In the genomic region with DNA sequence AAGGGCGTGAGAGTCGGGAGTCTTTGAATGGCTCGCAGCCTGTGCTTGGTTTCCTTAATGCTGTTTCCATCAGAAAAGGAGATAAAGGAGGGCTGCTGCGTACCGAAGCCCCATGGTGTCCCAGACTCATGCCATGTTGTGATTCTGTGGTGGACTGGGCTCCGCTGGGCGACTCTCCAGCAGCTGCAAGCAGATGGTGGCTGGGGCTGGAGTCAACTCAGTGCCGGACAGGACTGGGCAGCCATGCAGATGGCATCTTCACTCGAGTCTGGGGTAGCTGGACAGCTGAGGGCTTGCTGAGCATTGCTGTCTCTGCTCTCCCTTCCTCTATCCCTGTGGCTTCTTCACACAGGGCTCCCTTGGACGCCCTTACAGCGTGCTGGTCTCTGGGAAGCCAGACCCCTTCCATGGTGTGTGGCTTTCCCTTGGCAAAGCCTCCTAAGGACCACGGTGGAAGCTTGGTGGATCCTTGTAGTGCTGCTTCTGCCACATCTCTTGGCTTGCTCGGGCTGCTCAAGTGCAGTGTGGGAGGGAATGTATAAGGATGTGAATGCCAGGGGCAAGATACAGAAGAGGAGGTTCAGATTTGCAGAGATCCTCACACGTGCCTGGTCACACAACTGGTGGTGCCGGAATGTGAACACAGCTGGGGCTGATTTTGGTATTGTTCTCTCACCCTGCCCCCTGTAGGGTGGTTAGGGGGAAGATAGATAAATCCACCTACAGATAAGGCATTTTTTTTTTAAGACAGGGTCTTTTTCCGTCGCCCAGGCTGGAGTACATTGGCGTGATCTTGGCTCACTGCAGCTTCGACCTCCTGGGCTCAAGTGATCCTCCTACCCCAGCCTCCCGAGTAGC, we compare ENCODE assay signal across 24 cellular contexts. TPM values are rescaled to one million over a fixed set of nuclear protein-coding genes. Genes with fewer than 3 reads are reported as not detected.
DNase-seq lines count a peak whose midpoint lies in the region; ATAC-seq, FAIRE-seq and TF ChIP-seq lines count a peak whose summit lies in the region.
"Had no signal": no experiment of that assay in that cellular context is flagged by ENCODE, and none has a peak within 500 bp of the region (broad histone marks: within the 10 kb centered on the region; RNA-seq: fewer than 3 reads in every experiment).

No MANE protein-coding gene starts in this region.

- ATAC-seq in activated T-cell treated with anti-CD3 and anti-CD28 coated beads, Interleukin-2, amount 50 U/mL, for 72 hours (replicated peaks in 1 of 2), result no peak
- ATAC-seq in GM23338, result peak; percentile 25; the same call in 2 of the 3 replicates
- ATAC-seq: CD8-positive, alpha-beta T cell; left cardiac atrium had no signal

- no peaks in the 10 kb centered on the region for H3K9me3 ChIP-seq in effector memory CD4-positive, alpha-beta T cell (ENCODE audit: control insufficient read depth, low read length)
- H3K9me3 ChIP-seq: testis had no signal

- H3K36me3 ChIP-seq in GM23338 (ENCODE audit: insufficient read depth), result no peaks in the 10 kb centered on the region
- H3K36me3 ChIP-seq in effector memory CD4-positive, alpha-beta T cell (ENCODE audit: control insufficient read depth, insufficient read depth, low read length), result no peaks in the 10 kb centered on the region

- peaks cover 51% of the 10 kb centered on the region for H3K36me3 Mint-ChIP-seq in activated T-cell treated with anti-CD3 and anti-CD28 coated beads, Interleukin-2, amount 50 U/mL, for 24 hours (ENCODE audit: low read depth)
- H3K36me3 Mint-ChIP-seq in activated T-cell treated with anti-CD3 and anti-CD28 coated beads, Interleukin-2, amount 50 U/mL, for 72 hours (ENCODE audit: insufficient read depth in 2 of 2), result peaks cover 0 to 4% of the 10 kb centered on the region in 2 donors
- H3K36me3 Mint-ChIP-seq in GM23338 (ENCODE audit: low read depth) (peaks cover 29% of the 10 kb centered on the region), progenitor cell of endocrine pancreas (ENCODE audit: insufficient read depth) (no peaks in the 10 kb centered on the region)
- H3K36me3 Mint-ChIP-seq in activated T-helper 1 cell treated with anti-CD3 and anti-CD28 coated beads, Interleukin-12 subunit alpha, Interleukin-12 subunit beta, Interleukin-2, Interleukin-4 antibody, amounts not matched to agents 30 ng/mL and 10 ng/mL and 1 ng/mL, durations not matched to agents 14 hours and 24 hours and 36 hours (ENCODE audit: low read depth), result peaks cover 8% of the 10 kb centered on the region

- no peaks in the 10 kb centered on the region; the same call in 1 of the 2 replicates for H3K4me1 ChIP-seq in GM23338 (ENCODE audit: insufficient read depth)
- peaks cover 8% of the 10 kb centered on the region for H3K4me1 ChIP-seq in effector memory CD4-positive, alpha-beta T cell (ENCODE audit: control insufficient read depth, insufficient read depth, low read length, poor library complexity, severe bottlenecking)
- H3K4me1 ChIP-seq: testis had no signal

- H3K27me3 ChIP-seq in GM23338 (ENCODE audit: insufficient read depth), result no peaks in the 10 kb centered on the region
- H3K27me3 ChIP-seq in effector memory CD4-positive, alpha-beta T cell (replicated peaks; ENCODE audit: control insufficient read depth, insufficient read depth, low read length, poor library complexity, severe bottlenecking), result no peaks in the 10 kb centered on the region
- H3K27me3 ChIP-seq: testis had no signal

- H3K9me3 Mint-ChIP-seq in activated T-cell treated with anti-CD3 and anti-CD28 coated beads, Interleukin-2, amount 50 U/mL, for 24 hours, result no peaks in the 10 kb centered on the region
- no peaks in the 10 kb centered on the region for H3K9me3 Mint-ChIP-seq in activated T-cell treated with anti-CD3 and anti-CD28 coated beads, Interleukin-2, amount 50 U/mL, for 72 hours
- H3K9me3 Mint-ChIP-seq in GM23338, result no peaks in the 10 kb centered on the region; the same call in 2 of the 3 replicates
- peaks cover 4% of the 10 kb centered on the region for H3K9me3 Mint-ChIP-seq in activated T-helper 1 cell treated with anti-CD3 and anti-CD28 coated beads, Interleukin-12 subunit alpha, Interleukin-12 subunit beta, Interleukin-2, Interleukin-4 antibody, amounts not matched to agents 30 ng/mL and 10 ng/mL and 1 ng/mL, durations not matched to agents 14 hours and 24 hours and 36 hours
- H3K9me3 Mint-ChIP-seq in progenitor cell of endocrine pancreas (ENCODE audit: low read depth), result no peaks in the 10 kb centered on the region
- H3K9me3 Mint-ChIP-seq: activated naive CD8-positive, alpha-beta T cell treated with anti-CD3 and anti-CD28 coated beads, Interleukin-2, amount 10 ng/mL, durations not matched to agents 7 days and 5 days; CD8-positive, alpha-beta T cell; T-helper 2 cell treated with Interferon-gamma antibody and Interleukin-4, amounts not matched to agents 5 μg/mL and 100 μg/mL, for 36 hours had no signal

- intact Hi-C loops in activated T-helper 1 cell treated with anti-CD3 and anti-CD28 coated beads, Interleukin-12 subunit alpha, Interleukin-12 subunit beta, Interleukin-2, Interleukin-4 antibody, amounts not matched to agents 30 ng/mL and 10 ng/mL and 1 ng/mL, durations not matched to agents 14 hours and 24 hours and 36 hours (cut with micrococcal nuclease), result loop anchor here (1.0 to 2.0 kb wide), 3 partner anchors 8 to 43 kb away; a partner anchor contains a TSS

- no peak for FAIRE-seq in frontal cortex (lab: Jason Lieb, UNC)

- H3K4me2 ChIP-seq in GM23338, result no peak overlapping the region
- H3K4me2 ChIP-seq: smooth muscle cell had no signal

- H3K27ac ChIP-seq in GM23338 (ENCODE audit: low read depth), result 0 out of 2 replicates have a peak overlapping the region, but pooled peaks have one; percentile 26
- H3K27ac ChIP-seq in effector memory CD4-positive, alpha-beta T cell (ENCODE audit: insufficient read depth, low read length, poor library complexity, severe bottlenecking), result no peak overlapping the region
- H3K27ac ChIP-seq: testis had no signal

- peaks cover 85% of the 10 kb centered on the region for H3K79me2 ChIP-seq in GM23338 (replicated peaks; ENCODE audit: insufficient read depth)

- no peak overlapping the region for H3K4me3 Mint-ChIP-seq in activated T-cell treated with anti-CD3 and anti-CD28 coated beads, Interleukin-2, amount 50 U/mL, for 24 hours
- no peak overlapping the region for H3K4me3 Mint-ChIP-seq in activated T-cell treated with anti-CD3 and anti-CD28 coated beads, Interleukin-2, amount 50 U/mL, for 72 hours
- H3K4me3 Mint-ChIP-seq in GM23338, result no peak overlapping the region
- H3K4me3 Mint-ChIP-seq in activated T-helper 1 cell treated with anti-CD3 and anti-CD28 coated beads, Interleukin-12 subunit alpha, Interleukin-12 subunit beta, Interleukin-2, Interleukin-4 antibody, amounts not matched to agents 30 ng/mL and 10 ng/mL and 1 ng/mL, durations not matched to agents 14 hours and 24 hours and 36 hours, result no peak overlapping the region
- no peak overlapping the region for H3K4me3 Mint-ChIP-seq in progenitor cell of endocrine pancreas (ENCODE audit: low read depth)
- H3K4me3 Mint-ChIP-seq: CD8-positive, alpha-beta T cell; nephron progenitor cell had no signal

- TF ChIP-seq CTCF in GM23338 (conservative IDR thresholded peaks at IDR 0.05; ENCODE audit: low read depth in 2 of 2) (no peak), progenitor cell of endocrine pancreas (IDR thresholded peaks at IDR 0.05; ENCODE audit: unreplicated experiment) (no peak)

- no peaks in the 10 kb centered on the region for H3F3A ChIP-seq in GM23338 (replicated peaks; ENCODE audit: low read depth)

- H3K27me3 Mint-ChIP-seq in activated T-cell treated with anti-CD3 and anti-CD28 coated beads, Interleukin-2, amount 50 U/mL, for 24 hours, result no peaks in the 10 kb centered on the region
- no peaks in the 10 kb centered on the region for H3K27me3 Mint-ChIP-seq in activated T-cell treated with anti-CD3 and anti-CD28 coated beads, Interleukin-2, amount 50 U/mL, for 72 hours (ENCODE audit: low read depth)
- H3K27me3 Mint-ChIP-seq in GM23338 (ENCODE audit: insufficient read depth, low read depth, poor library complexity), result peaks cover 3% of the 10 kb centered on the region
- H3K27me3 Mint-ChIP-seq in activated T-helper 1 cell treated with anti-CD3 and anti-CD28 coated beads, Interleukin-12 subunit alpha, Interleukin-12 subunit beta, Interleukin-2, Interleukin-4 antibody, amounts not matched to agents 30 ng/mL and 10 ng/mL and 1 ng/mL, durations not matched to agents 14 hours and 24 hours and 36 hours (ENCODE audit: insufficient read depth), result no peaks in the 10 kb centered on the region
- H3K27me3 Mint-ChIP-seq in progenitor cell of endocrine pancreas, result no peaks in the 10 kb centered on the region
- H3K27me3 Mint-ChIP-seq: activated naive CD8-positive, alpha-beta T cell treated with anti-CD3 and anti-CD28 coated beads, Interleukin-2, amount 10 ng/mL, durations not matched to agents 7 days and 5 days had no signal

- no peak overlapping the region for H2AFZ ChIP-seq in GM23338

- DNase-seq in activated T-cell treated with anti-CD3 and anti-CD28 coated beads, Interleukin-2, amount 50 U/mL, for 24 hours, result no peak
- no peak for DNase-seq in activated T-cell treated with anti-CD3 and anti-CD28 coated beads, Interleukin-2, amount 50 U/mL, for 72 hours
- DNase-seq in GM23338 (ENCODE audit: low spot score) (no peak), progenitor cell of endocrine pancreas (ENCODE audit: low spot score, unreplicated experiment) (no peak), SKM-1 (lab: John Stamatoyannopoulos, UW; ENCODE audit: unreplicated experiment) (no peak), frontal cortex (ENCODE audit: low spot score in 2 of 2) (no peak)
- no peak for DNase-seq in activated T-helper 1 cell treated with anti-CD3 and anti-CD28 coated beads, Interleukin-12 subunit alpha, Interleukin-12 subunit beta, Interleukin-2, Interleukin-4 antibody, amounts not matched to agents 30 ng/mL and 10 ng/mL and 1 ng/mL, durations not matched to agents 14 hours and 24 hours and 36 hours (ENCODE audit: low spot score)
- DNase-seq in effector memory CD4-positive, alpha-beta T cell, result no peak
- DNase-seq: activated CD8-positive, alpha-beta memory T cell treated with anti-CD3 and anti-CD28 coated beads, Interleukin-2, amount 50 U/mL, for 4 hours; activated naive CD8-positive, alpha-beta T cell treated with anti-CD3 and anti-CD28 coated beads, Interleukin-2, amount 10 ng/mL, durations not matched to agents 7 days and 5 days; CD8-positive, alpha-beta T cell; HCEC 1CT; left cardiac atrium; midbrain; NCI-H1048; NCI-H2029 treated with DMSO at 0.1 percent for 48 hours; NCI-H446 treated with DMSO at 0.1 percent for 48 hours; nephron progenitor cell; NK-92 treated with Interleukin-12 subunit alpha and Interleukin-12 subunit beta, amount 100 ng/mL, for 24 hours; SIG-M5; stimulated activated CD4-positive, alpha-beta T cell treated with anti-CD3 and anti-CD28 coated beads, Interleukin-4, amount 100 ng/mL, for 4 hours; testis had no signal

- no peaks in the 10 kb centered on the region; the same call in 1 of the 2 replicates for H4K20me1 ChIP-seq in GM23338 (replicated peaks; ENCODE audit: insufficient read depth)

- H3K27ac Mint-ChIP-seq in activated T-cell treated with anti-CD3 and anti-CD28 coated beads, Interleukin-2, amount 50 U/mL, for 24 hours, result peak overlapping the region; percentile 90
- no peak overlapping the region for H3K27ac Mint-ChIP-seq in activated T-cell treated with anti-CD3 and anti-CD28 coated beads, Interleukin-2, amount 50 U/mL, for 72 hours
- H3K27ac Mint-ChIP-seq in GM23338 (no peak overlapping the region), progenitor cell of endocrine pancreas (peak overlapping the region; percentile 67)
- peak overlapping the region; percentile 52 for H3K27ac Mint-ChIP-seq in activated T-helper 1 cell treated with anti-CD3 and anti-CD28 coated beads, Interleukin-12 subunit alpha, Interleukin-12 subunit beta, Interleukin-2, Interleukin-4 antibody, amounts not matched to agents 30 ng/mL and 10 ng/mL and 1 ng/mL, durations not matched to agents 14 hours and 24 hours and 36 hours
- H3K27ac Mint-ChIP-seq: nephron progenitor cell had no signal

- no peaks in the 10 kb centered on the region for H3K9me2 ChIP-seq in GM23338 (ENCODE audit: insufficient read depth)

- peaks cover 70% of the 10 kb centered on the region for H3K4me1 Mint-ChIP-seq in activated T-cell treated with anti-CD3 and anti-CD28 coated beads, Interleukin-2, amount 50 U/mL, for 24 hours (ENCODE audit: low read depth)
- peaks cover 67% of the 10 kb centered on the region for H3K4me1 Mint-ChIP-seq in activated T-cell treated with anti-CD3 and anti-CD28 coated beads, Interleukin-2, amount 50 U/mL, for 72 hours (ENCODE audit: low read depth)
- H3K4me1 Mint-ChIP-seq in GM23338 (peaks cover 21% of the 10 kb centered on the region), progenitor cell of endocrine pancreas (ENCODE audit: low read depth) (no peaks in the 10 kb centered on the region)
- peaks cover 34% of the 10 kb centered on the region for H3K4me1 Mint-ChIP-seq in activated T-helper 1 cell treated with anti-CD3 and anti-CD28 coated beads, Interleukin-12 subunit alpha, Interleukin-12 subunit beta, Interleukin-2, Interleukin-4 antibody, amounts not matched to agents 30 ng/mL and 10 ng/mL and 1 ng/mL, durations not matched to agents 14 hours and 24 hours and 36 hours (ENCODE audit: low read depth)
- H3K4me1 Mint-ChIP-seq: nephron progenitor cell had no signal

- H3K4me3 ChIP-seq in GM23338, result no peak overlapping the region
- H3K4me3 ChIP-seq in effector memory CD4-positive, alpha-beta T cell (ENCODE audit: insufficient read depth, low read depth, low read length, poor library complexity, severe bottlenecking), result no peak overlapping the region
- H3K4me3 ChIP-seq: smooth muscle cell, testis had no signal

RNA-seq across cellular contexts. Expression of a gene that starts 9.0 kb away (rescaled TPM):
- 10 to 100 TPM; 16.2 to 18.8 TPM for total RNA-seq in activated T-cell treated with anti-CD3 and anti-CD28 coated beads, Interleukin-2, amount 50 U/mL, for 72 hours
- 10.4 and 14.7 TPM in 2 replicates for total RNA-seq in GM23338 (2014; rRNA removed; shearing (Covaris generic))
- 3.1 and 3.5 TPM in 2 replicates for polyA plus RNA-seq in GM23338 (2016; fragmentation: Nextera tagmentation; extraction: Ambion mirVana)
- total RNA-seq in activated T-helper 1 cell treated with anti-CD3 and anti-CD28 coated beads, Interleukin-12 subunit alpha, Interleukin-12 subunit beta, Interleukin-2, Interleukin-4 antibody, amounts not matched to agents 30 ng/mL and 10 ng/mL and 1 ng/mL, durations not matched to agents 14 hours and 24 hours and 36 hours, result 19.8 and 21.9 TPM in 2 replicates
- total RNA-seq in progenitor cell of endocrine pancreas (18.1 and 20.2 TPM in 2 replicates), frontal cortex (21.6 TPM)

RNA-seq across cellular contexts. Expression of a gene that starts 43.0 kb away (rescaled TPM):
- total RNA-seq in activated T-cell treated with anti-CD3 and anti-CD28 coated beads, Interleukin-2, amount 50 U/mL, for 72 hours, result 10 to 100 TPM; 59.1 to 65.9 TPM
- total RNA-seq in GM23338 (2014; rRNA removed; shearing (Covaris generic)), result 96.2 and 105 TPM in 2 replicates
- 30.2 and 35.0 TPM in 2 replicates for polyA plus RNA-seq in GM23338 (2016; fragmentation: Nextera tagmentation; extraction: Ambion mirVana)
- total RNA-seq in activated T-helper 1 cell treated with anti-CD3 and anti-CD28 coated beads, Interleukin-12 subunit alpha, Interleukin-12 subunit beta, Interleukin-2, Interleukin-4 antibody, amounts not matched to agents 30 ng/mL and 10 ng/mL and 1 ng/mL, durations not matched to agents 14 hours and 24 hours and 36 hours, result 71.2 and 76.2 TPM in 2 replicates
- total RNA-seq in progenitor cell of endocrine pancreas (34.3 and 42.0 TPM in 2 replicates), frontal cortex (45.2 TPM)

Comparison
In these comparisons a context has a peak if more than half of its experiments do, and no peak if none do; other contexts are left out.
1. H3K27ac Mint-ChIP-seq: peak in activated T-cell treated with anti-CD3 and anti-CD28 coated beads, Interleukin-2, amount 50 U/mL, for 24 hours (single experiment), activated T-helper 1 cell treated with anti-CD3 and anti-CD28 coated beads, Interleukin-12 subunit alpha, Interleukin-12 subunit beta, Interleukin-2, Interleukin-4 antibody, amounts not matched to agents 30 ng/mL and 10 ng/mL and 1 ng/mL, durations not matched to agents 14 hours and 24 hours and 36 hours (single experiment) and progenitor cell of endocrine pancreas (single experiment); none in activated T-cell treated with anti-CD3 and anti-CD28 coated beads, Interleukin-2, amount 50 U/mL, for 72 hours (single experiment) and GM23338 (single experiment).